In genomic region chr5:173615884-173616576, GRCh38 we compare ENCODE assay signal across 8 cellular contexts. TPM values are rescaled to one million over a fixed set of nuclear protein-coding genes. Genes with fewer than 3 reads are reported as not detected.
DNase-seq lines count a peak whose midpoint lies in the region; ATAC-seq and TF ChIP-seq lines count a peak whose summit lies in the region.

No MANE protein-coding gene starts in this region.

- H3K27ac Mint-ChIP-seq in dendritic cell treated with granulocyte-macrophage colony-stimulating factor and Interleukin-4, amounts not matched to agents 40 ng/mL and 50 ng/mL, for 4 days: peak overlapping the region; percentile 92

- intact Hi-C loops in dendritic cell treated with granulocyte-macrophage colony-stimulating factor and Interleukin-4, amounts not matched to agents 40 ng/mL and 50 ng/mL, for 4 days (cut with micrococcal nuclease): loop anchor here (1.0 to 5.0 kb wide), 3 partner anchors 167 to 311 kb away; partner anchors contain the start of gene CPEB4
- intact Hi-C loops in right lobe of liver (cut with DNase I): loop anchor here (5.0 to 10.0 kb wide), 2 partner anchors 366 to 699 kb away; no protein-coding TSS in a partner anchor

- peak overlapping the region; percentile 85 to 89 (median 86) for H3K27ac ChIP-seq in right lobe of liver

- ATAC-seq in HG03196 (IDR thresholded peaks at IDR 0.05; ENCODE audit: unreplicated experiment) (peak; percentile 50), right lobe of liver (peak; percentile 49 to 70 (median 60))

- H3K4me3 ChIP-seq in right lobe of liver: peak overlapping the region; percentile 87 to 96 (median 94)

- no peaks in the 10 kb centered on the region for H3K9me3 Mint-ChIP-seq in dendritic cell treated with granulocyte-macrophage colony-stimulating factor and Interleukin-4, amounts not matched to agents 40 ng/mL and 50 ng/mL, for 4 days

- peak overlapping the region; percentile 93 for H3K4me3 Mint-ChIP-seq in dendritic cell treated with granulocyte-macrophage colony-stimulating factor and Interleukin-4, amounts not matched to agents 40 ng/mL and 50 ng/mL, for 4 days

- peaks cover 38% of the 10 kb centered on the region for H3K36me3 Mint-ChIP-seq in dendritic cell treated with granulocyte-macrophage colony-stimulating factor and Interleukin-4, amounts not matched to agents 40 ng/mL and 50 ng/mL, for 4 days (ENCODE audit: low read depth)

- H3K9me3 ChIP-seq in right lobe of liver: no peaks in the 10 kb centered on the region

- TF ChIP-seq POLR2A in GM18951 (IDR thresholded peaks at IDR 0.05; ENCODE audit: extremely low read depth, insufficient read depth, insufficient read length) (peak; percentile 31), right lobe of liver (IDR thresholded peaks at IDR 0.05) (peak; percentile 26)

- no peaks in the 10 kb centered on the region for H3K27me3 ChIP-seq in right lobe of liver

- in situ Hi-C loops in GM18951 (cut with MboI; ENCODE audit: low sequenced_read_pairs, unreplicated experiment): loop anchor here (25.0 kb wide), 1 partner anchor 696 kb away; no protein-coding TSS in a partner anchor

- DNase-seq in AG09319 (ENCODE audit: extremely low read depth, low read depth) (peak; percentile 45), NCI-H524 (lab: John Stamatoyannopoulos, UW) (peak; percentile 46 to 68), right lobe of liver (peak in 2 of 3 donors; percentile 61 to 62)
- DNase-seq in activated CD4-positive, alpha-beta T cell treated with anti-CD3 and anti-CD28 coated beads, Interleukin-2, amount 50 U/mL, for 1 hour: peak; percentile 68
- DNase-seq in stimulated activated CD4-positive, alpha-beta T cell treated with anti-CD3 and anti-CD28 coated beads, Interleukin-4, amount 100 ng/mL, for 4 hours: peak; percentile 57 to 72

- peaks cover 0 to 14% (median 1%) of the 10 kb centered on the region in 4 donors for H3K36me3 ChIP-seq in right lobe of liver

- H3K27me3 Mint-ChIP-seq in dendritic cell treated with granulocyte-macrophage colony-stimulating factor and Interleukin-4, amounts not matched to agents 40 ng/mL and 50 ng/mL, for 4 days: no peaks in the 10 kb centered on the region

- WGBS in right lobe of liver (ENCODE audit: insufficient coverage, low coverage, low lambda C conversion rate, missing lambda C conversion rate): 0% methylated on average over 36 of the region's 55 CpGs

- TF ChIP-seq CTCF in AG09319 (IDR thresholded peaks at IDR 0.05; ENCODE audit: low read depth, low read length): peak; percentile 71
- TF ChIP-seq CTCF in right lobe of liver (IDR thresholded peaks at IDR 0.05): peak; percentile 51 to 65 (median 58)

- H3K4me1 ChIP-seq in right lobe of liver: peaks cover 0 to 24% (median 12%) of the 10 kb centered on the region in 4 donors

- peaks cover 30% of the 10 kb centered on the region for H3K4me1 Mint-ChIP-seq in dendritic cell treated with granulocyte-macrophage colony-stimulating factor and Interleukin-4, amounts not matched to agents 40 ng/mL and 50 ng/mL, for 4 days (ENCODE audit: low read depth)

RNA-seq across cellular contexts. Expression of gene BOD1, which starts 0.4 kb away (rescaled TPM):
- total RNA-seq in right lobe of liver: 10 to 100 TPM; 15.3 to 24.3 (median 19.2) TPM

Comparison
In these comparisons a context has a peak if more than half of its experiments do, and no peak if none do; other contexts are left out.
1. Peak in every context shown above with its lines: DNase-seq, ATAC-seq, H3K4me3 ChIP-seq and H3K27ac ChIP-seq.